In the genomic region with DNA sequence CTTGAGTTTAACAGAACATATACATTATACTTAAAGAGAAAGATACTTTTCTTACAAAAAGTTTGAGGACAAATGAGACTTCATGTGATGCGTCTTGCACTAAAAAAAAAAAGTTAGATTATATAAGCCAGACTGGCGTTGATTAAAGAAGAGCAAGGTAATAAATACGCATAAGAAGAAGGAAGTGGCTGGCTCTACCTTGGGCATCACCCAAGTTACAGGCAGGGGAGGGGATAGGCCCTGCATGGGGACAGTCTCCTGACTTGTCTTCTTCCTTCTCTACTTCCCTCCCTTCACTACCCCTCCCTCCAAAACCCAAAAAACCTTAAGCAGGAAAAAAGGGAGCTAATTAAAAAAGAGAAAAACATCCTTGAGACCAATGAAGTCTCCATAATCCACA, we compare ENCODE assay signal across 23 cellular contexts. TPM values are rescaled to one million over a fixed set of nuclear protein-coding genes. Genes with fewer than 3 reads are reported as not detected.
DNase-seq lines count a peak whose midpoint lies in the region; ATAC-seq and TF ChIP-seq lines count a peak whose summit lies in the region.
"Had no signal": no experiment of that assay in that cellular context is flagged by ENCODE, and none has a peak within 500 bp of the region (broad histone marks: within the 10 kb centered on the region; RNA-seq: fewer than 3 reads in every experiment).

No MANE protein-coding gene starts in this region.

- peaks cover 95% of the 10 kb centered on the region for H3K4me1 Mint-ChIP-seq in activated T-cell treated with anti-CD3 and anti-CD28 coated beads, Interleukin-2, amount 50 U/mL, for 24 hours (ENCODE audit: low read depth)
- peaks cover 94% of the 10 kb centered on the region for H3K4me1 Mint-ChIP-seq in activated naive CD8-positive, alpha-beta T cell treated with anti-CD3 and anti-CD28 coated beads for 36 hours
- H3K4me1 Mint-ChIP-seq in natural killer cell treated with Interleukin-12 subunit alpha and Interleukin-12 subunit beta and Interleukin-15 and Interleukin-18, amount 100 ng/mL, for 72 hours (ENCODE audit: low read depth in 2 of 2): peaks cover 42 to 75% of the 10 kb centered on the region in 2 donors

- H4K20me1 ChIP-seq in Loucy (ENCODE audit: insufficient read depth, low read length, poor library complexity, severe bottlenecking): peaks cover 35% of the 10 kb centered on the region
- H4K20me1 ChIP-seq: BLaER1 had no signal

- no peaks in the 10 kb centered on the region for H3K36me3 Mint-ChIP-seq in activated T-cell treated with anti-CD3 and anti-CD28 coated beads, Interleukin-2, amount 50 U/mL, for 24 hours (ENCODE audit: low read depth)
- peaks cover 20% of the 10 kb centered on the region for H3K36me3 Mint-ChIP-seq in activated naive CD8-positive, alpha-beta T cell treated with anti-CD3 and anti-CD28 coated beads for 36 hours
- no peaks in the 10 kb centered on the region for H3K36me3 Mint-ChIP-seq in natural killer cell treated with Interleukin-12 subunit alpha and Interleukin-12 subunit beta and Interleukin-15 and Interleukin-18, amount 100 ng/mL, for 72 hours

- no peak overlapping the region for H3K4me3 ChIP-seq in Loucy (ENCODE audit: low read length, poor library complexity, severe bottlenecking)
- H3K4me3 ChIP-seq in ovary: no peak overlapping the region
- H3K4me3 ChIP-seq: BLaER1, coronary artery, heart right ventricle, smooth muscle cell had no signal

- no peak for ATAC-seq in natural killer cell treated with Interleukin-12 subunit alpha and Interleukin-12 subunit beta and Interleukin-15 and Interleukin-18, amount 100 ng/mL, for 72 hours
- ATAC-seq: HCT116, heart right ventricle had no signal

- H3K9me3 ChIP-seq in Loucy (ENCODE audit: insufficient read depth, low read depth, low read length) (no peaks in the 10 kb centered on the region), ovary (no peaks in the 10 kb centered on the region)
- H3K9me3 ChIP-seq: BLaER1, heart right ventricle, neutrophil had no signal

- WGBS in ovary, 3 donors: 86 to 89% (median 89%) methylated on average over 3 of the region's 3 CpGs

- H3K27me3 Mint-ChIP-seq in activated T-cell treated with anti-CD3 and anti-CD28 coated beads, Interleukin-2, amount 50 U/mL, for 24 hours: no peaks in the 10 kb centered on the region
- H3K27me3 Mint-ChIP-seq in activated naive CD8-positive, alpha-beta T cell treated with anti-CD3 and anti-CD28 coated beads for 36 hours: no peaks in the 10 kb centered on the region
- no peaks in the 10 kb centered on the region for H3K27me3 Mint-ChIP-seq in natural killer cell treated with Interleukin-12 subunit alpha and Interleukin-12 subunit beta and Interleukin-15 and Interleukin-18, amount 100 ng/mL, for 72 hours

- H3K4me1 ChIP-seq in Loucy (ENCODE audit: insufficient read depth, low read length, poor library complexity, severe bottlenecking): peaks cover 88% of the 10 kb centered on the region
- H3K4me1 ChIP-seq in ovary (ENCODE audit: insufficient read depth): no peaks in the 10 kb centered on the region

- H3K9me3 Mint-ChIP-seq in activated T-cell treated with anti-CD3 and anti-CD28 coated beads, Interleukin-2, amount 50 U/mL, for 24 hours: no peaks in the 10 kb centered on the region
- no peaks in the 10 kb centered on the region for H3K9me3 Mint-ChIP-seq in activated naive CD8-positive, alpha-beta T cell treated with anti-CD3 and anti-CD28 coated beads for 36 hours
- H3K9me3 Mint-ChIP-seq in natural killer cell treated with Interleukin-12 subunit alpha and Interleukin-12 subunit beta and Interleukin-15 and Interleukin-18, amount 100 ng/mL, for 72 hours: peaks cover 2% of the 10 kb centered on the region

- peak overlapping the region; percentile 36 for H3K9ac ChIP-seq in Loucy (ENCODE audit: low read depth, low read length, poor library complexity, severe bottlenecking)
- H3K9ac ChIP-seq: BLaER1 had no signal

- no peak overlapping the region for H3K27ac ChIP-seq in ovary
- H3K27ac ChIP-seq: BLaER1, coronary artery, heart right ventricle, neutrophil had no signal

- H3K27me3 ChIP-seq in Loucy (ENCODE audit: insufficient read depth, low read length, poor library complexity, severe bottlenecking) (no peaks in the 10 kb centered on the region), ovary (no peaks in the 10 kb centered on the region)
- H3K27me3 ChIP-seq: BLaER1 had no signal

- TF ChIP-seq POLR2A in ovary (IDR thresholded peaks at IDR 0.05): no peak

- peak overlapping the region; percentile 60 for H3K4me3 Mint-ChIP-seq in activated T-cell treated with anti-CD3 and anti-CD28 coated beads, Interleukin-2, amount 50 U/mL, for 24 hours
- peak overlapping the region; percentile 76 for H3K4me3 Mint-ChIP-seq in activated naive CD8-positive, alpha-beta T cell treated with anti-CD3 and anti-CD28 coated beads for 36 hours
- peak overlapping the region; percentile 5 for H3K4me3 Mint-ChIP-seq in natural killer cell treated with Interleukin-12 subunit alpha and Interleukin-12 subunit beta and Interleukin-15 and Interleukin-18, amount 100 ng/mL, for 72 hours

- H3K36me3 ChIP-seq in Loucy (ENCODE audit: insufficient read depth, low read length) (peaks cover 30% of the 10 kb centered on the region; the same call in 1 of the 2 replicates), ovary (no peaks in the 10 kb centered on the region)
- H3K36me3 ChIP-seq: BLaER1, heart right ventricle, neutrophil had no signal

- peaks cover 100% of the 10 kb centered on the region for H3K79me2 ChIP-seq in Loucy (ENCODE audit: insufficient read depth, low read length)

- no peaks in the 10 kb centered on the region for H3K9me2 ChIP-seq in Loucy (replicated peaks; ENCODE audit: low read depth, low read length)

- peak overlapping the region; percentile 92 for H3K27ac Mint-ChIP-seq in activated T-cell treated with anti-CD3 and anti-CD28 coated beads, Interleukin-2, amount 50 U/mL, for 24 hours
- peak overlapping the region; percentile 98 for H3K27ac Mint-ChIP-seq in activated naive CD8-positive, alpha-beta T cell treated with anti-CD3 and anti-CD28 coated beads for 36 hours
- H3K27ac Mint-ChIP-seq in natural killer cell treated with Interleukin-12 subunit alpha and Interleukin-12 subunit beta and Interleukin-15 and Interleukin-18, amount 100 ng/mL, for 72 hours: peak overlapping the region; percentile 72 to 85

- TF ChIP-seq EP300 in ovary (IDR thresholded peaks at IDR 0.05): no peak

- TF ChIP-seq CTCF in Loucy (conservative IDR thresholded peaks at IDR 0.05; ENCODE audit: low read length) (no peak), ovary (IDR thresholded peaks at IDR 0.05) (no peak)

- no peak overlapping the region for H2AFZ ChIP-seq in Loucy (ENCODE audit: low read length)

- H3K4me2 ChIP-seq in Loucy (ENCODE audit: low read depth, low read length, poor library complexity, severe bottlenecking): no peak overlapping the region
- H3K4me2 ChIP-seq: BLaER1, smooth muscle cell had no signal

- H3F3A ChIP-seq in Loucy (ENCODE audit: low read depth): no peaks in the 10 kb centered on the region

- intact Hi-C loops in ovary (cut with DNase I): no loop called here

- DNase-seq in activated T-cell treated with anti-CD3 and anti-CD28 coated beads, Interleukin-2, amount 50 U/mL, for 24 hours: no peak
- DNase-seq in activated T-cell treated with anti-CD3 and anti-CD28 coated beads, Interleukin-2, amount 50 U/mL, for 1 hour: no peak
- DNase-seq in activated naive CD8-positive, alpha-beta T cell treated with anti-CD3 and anti-CD28 coated beads for 36 hours: no peak
- DNase-seq in natural killer cell treated with Interleukin-12 subunit alpha and Interleukin-12 subunit beta and Interleukin-15 and Interleukin-18, amount 100 ng/mL, for 72 hours (ENCODE audit: low spot score): no peak
- no peak for DNase-seq in ovary
- DNase-seq in NCI-H1417 (lab: John Stamatoyannopoulos, UW): no peak
- DNase-seq in H4 (ENCODE audit: low spot score): no peak
- DNase-seq: heart right ventricle, NCI-H1105 treated with DMSO at 0.1 percent for 48 hours, NCI-H2107, NCI-H510A, T1000 had no signal

RNA-seq across cellular contexts. Expression of a gene that starts 22.3 kb away (rescaled TPM):
- 1 to 10 TPM; 1.0 to 1.3 TPM for total RNA-seq in activated naive CD8-positive, alpha-beta T cell treated with anti-CD3 and anti-CD28 coated beads for 36 hours
- 1 to 10 TPM in 1 of 2 donors, under 1 TPM in 1; 0.86 to 2.8 TPM for total RNA-seq in natural killer cell treated with Interleukin-12 subunit alpha and Interleukin-12 subunit beta and Interleukin-15 and Interleukin-18, amount 100 ng/mL, for 72 hours
- not detected for total RNA-seq in ovary
- not detected for polyA plus RNA-seq in ovary
- not detected in 2 replicates for total RNA-seq in H4 (2014; rRNA removed; shearing (Covaris generic))
- total RNA-seq: A673, heart right ventricle, smooth muscle cell, subcutaneous adipose tissue had no signal
- polyA plus RNA-seq: heart right ventricle, liver, smooth muscle cell had no signal

RNA-seq across cellular contexts. Expression of a gene that starts 37.0 kb away (rescaled TPM):
- total RNA-seq in activated naive CD8-positive, alpha-beta T cell treated with anti-CD3 and anti-CD28 coated beads for 36 hours: 10 to 100 TPM; 65.2 to 65.5 TPM
- total RNA-seq in natural killer cell treated with Interleukin-12 subunit alpha and Interleukin-12 subunit beta and Interleukin-15 and Interleukin-18, amount 100 ng/mL, for 72 hours: 10 to 100 TPM; 13.2 to 36.4 TPM
- 1 to 10 TPM in 1 of 7 donors, under 1 TPM in 5, not detected in 1; 0.46 to 1.5 (median 0.75) TPM for total RNA-seq in ovary
- polyA plus RNA-seq in ovary: 1 to 10 TPM in 1 of 2 donors, under 1 TPM in 1; 0.73 to 2.0 TPM
- not detected in 2 replicates for total RNA-seq in H4 (2014; rRNA removed; shearing (Covaris generic))
- total RNA-seq: A673, smooth muscle cell had no signal
- polyA plus RNA-seq: smooth muscle cell had no signal

RNA-seq across cellular contexts. Expression of a gene that starts 44.3 kb away (rescaled TPM):
- total RNA-seq in activated naive CD8-positive, alpha-beta T cell treated with anti-CD3 and anti-CD28 coated beads for 36 hours: under 1 TPM; 0.20 to 0.39 TPM
- not detected for total RNA-seq in natural killer cell treated with Interleukin-12 subunit alpha and Interleukin-12 subunit beta and Interleukin-15 and Interleukin-18, amount 100 ng/mL, for 72 hours
- total RNA-seq in ovary: under 1 TPM in 1 of 7 donors, not detected in 6; 0.23 TPM
- not detected for polyA plus RNA-seq in ovary
- total RNA-seq in H4 (2014; rRNA removed; shearing (Covaris generic)): not detected in 2 replicates
- total RNA-seq: A673, liver, RPMI7951, smooth muscle cell had no signal
- polyA plus RNA-seq: adipose tissue, heart right ventricle, liver, smooth muscle cell had no signal

RNA-seq across cellular contexts. Expression of a gene that starts 56.9 kb away (rescaled TPM):
- 1 to 10 TPM; 3.4 to 3.6 TPM for total RNA-seq in activated naive CD8-positive, alpha-beta T cell treated with anti-CD3 and anti-CD28 coated beads for 36 hours
- total RNA-seq in natural killer cell treated with Interleukin-12 subunit alpha and Interleukin-12 subunit beta and Interleukin-15 and Interleukin-18, amount 100 ng/mL, for 72 hours: under 1 TPM in 1 of 2 donors, not detected in 1; 0.39 TPM
- 1 to 10 TPM in 4 of 7 donors, under 1 TPM in 3; 0.20 to 3.4 (median 1.7) TPM for total RNA-seq in ovary
- polyA plus RNA-seq in ovary: under 1 TPM; 0.12 to 0.51 TPM
- total RNA-seq in H4 (2014; rRNA removed; shearing (Covaris generic)): not detected in 2 replicates
- total RNA-seq: A673, RPMI7951 had no signal

Comparison
In these comparisons a context has a peak if more than half of its experiments do, and no peak if none do; other contexts are left out.
1. H3K4me3 Mint-ChIP-seq: peak in every context shown above with its lines; median percentile 76 in activated naive CD8-positive, alpha-beta T cell treated with anti-CD3 and anti-CD28 coated beads for 36 hours; 60 in activated T-cell treated with anti-CD3 and anti-CD28 coated beads, Interleukin-2, amount 50 U/mL, for 24 hours; 5 in natural killer cell treated with Interleukin-12 subunit alpha and Interleukin-12 subunit beta and Interleukin-15 and Interleukin-18, amount 100 ng/mL, for 72 hours.
2. RNA of a gene that starts 37.0 kb away (total RNA-seq): 65.2 to 65.5 TPM in activated naive CD8-positive, alpha-beta T cell treated with anti-CD3 and anti-CD28 coated beads for 36 hours and 13.2 to 36.4 TPM in natural killer cell treated with Interleukin-12 subunit alpha and Interleukin-12 subunit beta and Interleukin-15 and Interleukin-18, amount 100 ng/mL, for 72 hours; 0.46 to 1.5 TPM in ovary and not detected in H4; every median in the first group is over 4 times any median in the second.
3. Peak in every context shown above with its lines, with median percentiles within 50 percentile points of each other: H3K27ac Mint-ChIP-seq.